ENCODE assay signal across 20 cellular contexts in genomic region chr1:164647211-164647610, GRCh38.
DNase-seq lines count a peak whose midpoint lies in the region; ATAC-seq, FAIRE-seq and TF ChIP-seq lines count a peak whose summit lies in the region.
"Had no signal": no experiment of that assay in that cellular context is flagged by ENCODE, and none has a peak within 500 bp of the region (broad histone marks: within the 10 kb centered on the region; RNA-seq: fewer than 3 reads in every experiment).

No MANE protein-coding gene starts in this region.

- CTCF ChIA-PET in Caco-2 (lab: Charles Lee) = interaction anchor here (0.6 kb wide), 1 partner anchor 43 kb away, joined by 3 read pairs; no protein-coding TSS in a partner anchor

- intact Hi-C loops in Caco-2 (cut with micrococcal nuclease; ENCODE audit: unreplicated experiment) = no loop called here
- intact Hi-C loops in pancreas (cut with DNase I) = no loop called here

- H3K9me3 Mint-ChIP-seq in Caco-2 (ENCODE audit: unreplicated experiment) = no peaks in the 10 kb centered on the region
- H3K9me3 Mint-ChIP-seq: activated B cell treated with CpG ODN at 0.5 μM for 24 hours; activated naive CD8-positive, alpha-beta T cell treated with anti-CD3 and anti-CD28 coated beads, Interleukin-2, amount 50 U/mL, for 24 hours; stimulated activated naive CD8-positive, alpha-beta T cell treated with anti-CD3 and anti-CD28 coated beads, Interleukin-15, amount 100 ng/mL, for 72 hours had no signal

- ATAC-seq in pancreas = no peak
- ATAC-seq: activated naive CD8-positive, alpha-beta T cell treated with anti-CD3 and anti-CD28 coated beads, Interleukin-2, amount 50 U/mL, for 24 hours; stimulated activated naive CD8-positive, alpha-beta T cell treated with anti-CD3 and anti-CD28 coated beads, Interleukin-15, amount 100 ng/mL, for 72 hours had no signal

- peak overlapping the region; percentile 14 for H3K4me3 Mint-ChIP-seq in Caco-2 (ENCODE audit: unreplicated experiment)
- H3K4me3 Mint-ChIP-seq: activated B cell treated with CpG ODN at 0.5 μM for 24 hours; activated naive CD8-positive, alpha-beta T cell treated with anti-CD3 and anti-CD28 coated beads, Interleukin-2, amount 50 U/mL, for 24 hours; CD4-positive, CD25-positive, alpha-beta regulatory T cell; naive B cell; stimulated activated naive CD8-positive, alpha-beta T cell treated with anti-CD3 and anti-CD28 coated beads, Interleukin-15, amount 100 ng/mL, for 72 hours had no signal

- H3K36me3 ChIP-seq in Caco-2 (ENCODE audit: control insufficient read depth, insufficient read depth, low read length) = no peaks in the 10 kb centered on the region; the same call in 1 of the 2 replicates
- peaks cover 12% of the 10 kb centered on the region; the same call in 1 of the 2 replicates for H3K36me3 ChIP-seq in SK-N-MC (ENCODE audit: insufficient read depth, low read length)
- no peaks in the 10 kb centered on the region for H3K36me3 ChIP-seq in pancreas

- H3K4me1 ChIP-seq in Caco-2 (peaks cover 57% of the 10 kb centered on the region), pancreas (peaks cover 43 to 55% (median 51%) of the 10 kb centered on the region in 3 donors)

- no peaks in the 10 kb centered on the region for H3K27me3 Mint-ChIP-seq in Caco-2 (ENCODE audit: insufficient read depth, unreplicated experiment)
- H3K27me3 Mint-ChIP-seq: CD4-positive, CD25-positive, alpha-beta regulatory T cell had no signal

- peaks cover 64% of the 10 kb centered on the region for H3K36me3 Mint-ChIP-seq in Caco-2 (ENCODE audit: insufficient read depth, unreplicated experiment)
- H3K36me3 Mint-ChIP-seq: CD4-positive, CD25-positive, alpha-beta regulatory T cell; naive B cell had no signal

- no peak for TF ChIP-seq CTCF in Caco-2 (IDR thresholded peaks at IDR 0.05; ENCODE audit: insufficient read depth in 1 of 2, low read depth in 1 of 2, low read length in 1 of 2, severe bottlenecking in 1 of 2, unreplicated experiment in 1 of 2)
- TF ChIP-seq CTCF in pancreas (IDR thresholded peaks at IDR 0.05) = no peak

- H3K27me3 ChIP-seq in Caco-2 (replicated peaks; ENCODE audit: control insufficient read depth, insufficient read depth, low read length) (no peaks in the 10 kb centered on the region), pancreas (no peaks in the 10 kb centered on the region)

- POLR2A ChIA-PET in Caco-2 (lab: Charles Lee) = no interaction called here

- no peak overlapping the region for H3K9ac ChIP-seq in SK-N-MC (ENCODE audit: insufficient read length)

- FAIRE-seq in pancreas (lab: Jason Lieb, UNC) = no peak
- FAIRE-seq: HTR-8/SVneo had no signal

- WGBS in pancreas, 2 donors = 54 to 56% methylated on average over 6 of the region's 6 CpGs

- no TSS peak for BruUV-seq in Caco-2 (replicated peaks; lab: Mats Ljungman, UMichigan)

- H3K27ac ChIP-seq in SK-N-MC = peak overlapping the region; percentile 72
- H3K27ac ChIP-seq in pancreas = peak overlapping the region in 3 of 4 donors; percentile 24 to 60 (median 50)

- peak in 1 of 2 experiments; percentile 61 for DNase-seq in Caco-2
- no peak for DNase-seq in SK-N-MC (ENCODE audit: low read depth, low spot score)
- DNase-seq in iPS-NIHi11 (ENCODE audit: low spot score) = peak; percentile 23
- no peak for DNase-seq in pancreas
- DNase-seq in medulla oblongata (ENCODE audit: extremely low spot score) = no peak
- DNase-seq in GF-D8 (lab: John Stamatoyannopoulos, UW) = no peak
- DNase-seq in T-helper 2 cell = no peak
- no peak for DNase-seq in middle frontal gyrus (ENCODE audit: extremely low spot score, low spot score)
- DNase-seq: activated B cell treated with CpG ODN at 0.5 μM for 24 hours; activated naive CD8-positive, alpha-beta T cell treated with anti-CD3 and anti-CD28 coated beads, Interleukin-2, amount 50 U/mL, for 24 hours; CD4-positive, CD25-positive, alpha-beta regulatory T cell; DMS79 treated with DMSO at 0.1 percent for 48 hours; MM.1S; naive B cell; NCI-H345; NK-92 treated with Interleukin-12 subunit alpha and Interleukin-12 subunit beta, amount 100 ng/mL, for 24 hours; retina; stimulated activated naive CD8-positive, alpha-beta T cell treated with anti-CD3 and anti-CD28 coated beads, Interleukin-15, amount 100 ng/mL, for 72 hours; T-helper 1 cell had no signal

- no peaks in the 10 kb centered on the region; the same call in 1 of the 2 replicates for H3K9me3 ChIP-seq in Caco-2
- no peaks in the 10 kb centered on the region for H3K9me3 ChIP-seq in SK-N-MC (ENCODE audit: low read depth, low read length)
- H3K9me3 ChIP-seq in pancreas = no peaks in the 10 kb centered on the region

- H3K27ac Mint-ChIP-seq in Caco-2 (ENCODE audit: unreplicated experiment) = peak overlapping the region; percentile 92
- H3K27ac Mint-ChIP-seq: activated B cell treated with CpG ODN at 0.5 μM for 24 hours; activated naive CD8-positive, alpha-beta T cell treated with anti-CD3 and anti-CD28 coated beads, Interleukin-2, amount 50 U/mL, for 24 hours; CD4-positive, CD25-positive, alpha-beta regulatory T cell; naive B cell; stimulated activated naive CD8-positive, alpha-beta T cell treated with anti-CD3 and anti-CD28 coated beads, Interleukin-15, amount 100 ng/mL, for 72 hours had no signal

- H3K4me1 Mint-ChIP-seq in Caco-2 (ENCODE audit: low read depth, unreplicated experiment) = peaks cover 59% of the 10 kb centered on the region
- H3K4me1 Mint-ChIP-seq: CD4-positive, CD25-positive, alpha-beta regulatory T cell had no signal

- H3K4me3 ChIP-seq in Caco-2 (ENCODE audit: low read depth, low read length) = no peak overlapping the region
- no peak overlapping the region for H3K4me3 ChIP-seq in SK-N-MC
- H3K4me3 ChIP-seq in pancreas = no peak overlapping the region
